In the genomic region with DNA sequence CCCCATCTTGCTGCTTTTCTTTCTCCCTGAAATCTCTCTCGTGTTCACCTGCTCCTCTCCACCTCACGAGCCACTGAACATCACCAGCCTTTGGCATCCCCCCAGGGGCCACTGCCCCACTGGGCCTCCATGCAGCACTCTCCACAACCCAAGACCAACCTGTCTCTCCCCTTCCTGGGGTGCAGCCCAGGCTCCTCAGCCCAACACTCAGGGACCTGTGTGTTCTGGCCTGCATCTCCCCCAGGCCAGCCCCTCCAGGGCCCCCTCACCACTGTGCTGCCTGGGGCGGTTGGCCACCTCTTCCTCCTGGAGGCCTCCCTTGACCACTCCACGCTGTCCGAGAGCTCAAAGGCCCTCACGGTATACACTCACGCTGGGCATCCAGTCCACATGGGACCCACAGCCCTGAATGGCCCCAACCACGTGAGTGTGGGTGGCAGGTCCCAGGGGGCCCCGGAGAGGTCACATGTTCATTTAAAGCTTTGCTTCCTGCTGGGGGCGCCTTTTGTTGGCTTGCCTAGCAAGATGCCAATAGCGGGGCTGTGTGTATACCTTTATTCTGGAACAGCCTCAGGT, we compare ENCODE assay signal across 10 cellular contexts. TPM values are rescaled to one million over a fixed set of nuclear protein-coding genes. Genes with fewer than 3 reads are reported as not detected.
A peak's percentile ranks its signal among the peaks of the same experiment; 100 is the strongest.
DNase-seq lines count a peak whose midpoint lies in the region; ATAC-seq and TF ChIP-seq lines count a peak whose summit lies in the region.
"Had no signal": no experiment of that assay in that cellular context is flagged by ENCODE, and none has a peak within 500 bp of the region (broad histone marks: within the 10 kb centered on the region; RNA-seq: fewer than 3 reads in every experiment).

No MANE protein-coding gene starts in this region.

- DNase-seq in GM13977 (ENCODE audit: low spot score) (peak; percentile 74), Peyer's patch (peak in 2 of 3 donors; percentile 83), neural crest cell (ENCODE audit: low read depth, low spot score) (no peak), AML-193 (lab: John Stamatoyannopoulos, UW) (no peak), NCI-H345 treated with DMSO at 0.1 percent for 48 hours (lab: John Stamatoyannopoulos, UW; ENCODE audit: unreplicated experiment) (no peak)
- no peak for DNase-seq in activated CD4-positive, alpha-beta T cell treated with anti-CD3 and anti-CD28 coated beads for 48 hours
- DNase-seq: NCI-H146 had no signal

- no peaks in the 10 kb centered on the region for H3K27me3 Mint-ChIP-seq in neural crest cell (ENCODE audit: low read depth)

- ATAC-seq in GM21723 (IDR thresholded peaks at IDR 0.05; ENCODE audit: unreplicated experiment) (peak; percentile 35), GM18520 (IDR thresholded peaks at IDR 0.05; ENCODE audit: unreplicated experiment) (no peak)

- H3K4me1 ChIP-seq in Peyer's patch, result peaks cover 0 to 13% (median 4%) of the 10 kb centered on the region in 4 donors

- in situ Hi-C loops in GM13977 (cut with MboI; ENCODE audit: low pct_unique_long_range_greater_than_20kb, low sequenced_read_pairs, unreplicated experiment), result no loop called here

- H3K4me3 Mint-ChIP-seq in neural crest cell, result no peak overlapping the region

- peaks cover 8% of the 10 kb centered on the region for H3K36me3 Mint-ChIP-seq in neural crest cell (ENCODE audit: low read depth)

- no peak for TF ChIP-seq POLR2A in Peyer's patch (IDR thresholded peaks at IDR 0.05)

- peaks cover 8% of the 10 kb centered on the region for H3K4me1 Mint-ChIP-seq in neural crest cell

- TF ChIP-seq CTCF in GM13977 (IDR thresholded peaks at IDR 0.05; ENCODE audit: extremely low read depth, insufficient read depth, missing control alignments) (peak; percentile 23), Peyer's patch (IDR thresholded peaks at IDR 0.05) (no peak), neural crest cell (conservative IDR thresholded peaks at IDR 0.05) (no peak)

- peaks cover 0 to 47% (median 0%) of the 10 kb centered on the region in 3 donors for H3K36me3 ChIP-seq in Peyer's patch

- peak overlapping the region in 3 of 4 donors; percentile 42 to 57 (median 47) for H3K4me3 ChIP-seq in Peyer's patch

- no peaks in the 10 kb centered on the region for H3K9me3 Mint-ChIP-seq in neural crest cell

- peak overlapping the region; percentile 57 to 92 (median 68) for H3K27ac ChIP-seq in Peyer's patch
- H3K27ac ChIP-seq: epithelial cell of prostate had no signal

- H3K27ac Mint-ChIP-seq in neural crest cell (ENCODE audit: unreplicated experiment), result peak overlapping the region; percentile 67

- H3K27me3 ChIP-seq in Peyer's patch, result no peaks in the 10 kb centered on the region

- H3K9me3 ChIP-seq in Peyer's patch, result no peaks in the 10 kb centered on the region

RNA-seq across cellular contexts. Expression of a gene that starts 0.5 kb away (rescaled TPM):
- 10 to 100 TPM in 1 of 4 donors, 1 to 10 TPM in 3; 2.1 to 52.0 (median 5.5) TPM for total RNA-seq in Peyer's patch
- 10.5 and 11.4 TPM in 2 replicates for total RNA-seq in neural crest cell

RNA-seq across cellular contexts. Expression of a gene that starts 6.7 kb away (rescaled TPM):
- total RNA-seq in Peyer's patch (100 to 1,000 TPM; 103 to 168 (median 118) TPM), neural crest cell (125 and 130 TPM in 2 replicates)

RNA-seq across cellular contexts. Expression of a gene that starts 12.7 kb away (rescaled TPM):
- 100 to 1,000 TPM in 1 of 4 donors, 10 to 100 TPM in 3; 17.4 to 137 (median 23.3) TPM for total RNA-seq in Peyer's patch
- 129 and 147 TPM in 2 replicates for total RNA-seq in neural crest cell

RNA-seq across cellular contexts. Expression of a gene that starts 36.6 kb away (rescaled TPM):
- 10 to 100 TPM; 14.2 to 77.6 (median 23.1) TPM for total RNA-seq in Peyer's patch
- total RNA-seq in neural crest cell, result 387 and 410 TPM in 2 replicates

RNA-seq across cellular contexts. Expression of a gene that starts 44.3 kb away (rescaled TPM):
- total RNA-seq in Peyer's patch (100 to 1,000 TPM in 3 of 4 donors, 10 to 100 TPM in 1; 77.1 to 205 (median 177) TPM), neural crest cell (96.3 and 98.4 TPM in 2 replicates)

Comparison
In these comparisons a context has a peak if more than half of its experiments do, and no peak if none do; other contexts are left out.
1. DNase-seq: peak in GM13977 (single experiment) and Peyer's patch (2 of 3); none in neural crest cell (single experiment), AML-193 (0 of 2), activated CD4-positive, alpha-beta T cell treated with anti-CD3 and anti-CD28 coated beads for 48 hours (single experiment) and NCI-H345 treated with DMSO at 0.1 percent for 48 hours (single experiment).